ENCODE assay signal across 8 cellular contexts in the genomic region with DNA sequence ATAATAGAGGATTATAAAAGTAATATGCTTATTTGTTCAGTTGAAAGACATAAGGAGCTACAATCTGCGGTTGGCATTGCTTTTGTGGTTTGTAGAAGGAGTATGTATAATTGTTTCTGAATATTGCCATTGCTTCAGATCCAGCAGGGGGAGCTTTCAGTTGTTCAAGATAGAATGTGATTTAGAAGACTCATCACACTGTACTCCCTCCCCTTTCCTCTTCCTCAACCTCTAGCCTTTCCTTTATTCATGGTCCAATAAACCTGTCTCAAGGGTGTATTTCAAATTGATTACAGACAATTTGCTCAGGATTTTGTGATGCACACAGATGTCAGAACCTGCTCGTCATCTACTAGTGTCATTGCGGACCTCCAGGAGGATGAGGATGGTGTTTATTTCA. TPM values are rescaled to one million over a fixed set of nuclear protein-coding genes. Genes with fewer than 3 reads are reported as not detected.
A peak's percentile ranks its signal among the peaks of the same experiment; 100 is the strongest.
DNase-seq lines count a peak whose midpoint lies in the region; ATAC-seq and TF ChIP-seq lines count a peak whose summit lies in the region.

No MANE protein-coding gene starts in this region.

- TF ChIP-seq CTCF in WI38 (IDR thresholded peaks at IDR 0.05; ENCODE audit: low read depth, low read length) (peak; percentile 25; the same call in 1 of the 2 replicates), tibial nerve (IDR thresholded peaks at IDR 0.05) (peak in 3 of 5 experiments; percentile 19 to 43 (median 30)), lower leg skin (IDR thresholded peaks at IDR 0.05) (no peak)

- WGBS in tibial nerve, 2 donors, result 77 to 79% methylated on average over 3 of the region's 3 CpGs
- WGBS in lower leg skin, 2 donors, result 74 to 75% methylated on average over 3 of the region's 3 CpGs

- peak; percentile 98 for ATAC-seq in GM18868 (IDR thresholded peaks at IDR 0.05; ENCODE audit: unreplicated experiment)
- peak; percentile 72 for ATAC-seq in HG03039 (IDR thresholded peaks at IDR 0.05; ENCODE audit: unreplicated experiment)

- TF ChIP-seq EP300 in tibial nerve (IDR thresholded peaks at IDR 0.05), result no peak

- DNase-seq in COR-L47 (lab: John Stamatoyannopoulos, UW) (peak; percentile 63), NCI-H2107 treated with DMSO at 0.1 percent for 48 hours (lab: John Stamatoyannopoulos, UW; ENCODE audit: unreplicated experiment) (peak; percentile 67), hepatic stellate cell (ENCODE audit: low spot score) (peak; percentile 16), tibial nerve (ENCODE audit: low spot score in 2 of 2) (no peak), lower leg skin (ENCODE audit: low spot score in 2 of 2) (no peak)

- H3K27ac ChIP-seq in tibial nerve, result no peak overlapping the region

- no peaks in the 10 kb centered on the region for H3K4me1 ChIP-seq in tibial nerve

- no peaks in the 10 kb centered on the region for H3K27me3 ChIP-seq in tibial nerve

- H3K9me3 ChIP-seq in tibial nerve, result no peaks in the 10 kb centered on the region

- TF ChIP-seq POLR2A in tibial nerve (IDR thresholded peaks at IDR 0.05) (no peak), lower leg skin (IDR thresholded peaks at IDR 0.05) (no peak)

- intact Hi-C loops in lower leg skin (cut with DNase I; ENCODE audit: low total_unique reads), result no loop called here

- H3K4me3 ChIP-seq in WI38 (ENCODE audit: low read depth, low read length) (no peak overlapping the region), tibial nerve (no peak overlapping the region), lower leg skin (ENCODE audit: low read depth, poor library complexity, severe bottlenecking) (no peak overlapping the region)

- peaks cover 0 to 59% (median 6%) of the 10 kb centered on the region in 3 donors for H3K36me3 ChIP-seq in tibial nerve

RNA-seq across cellular contexts. Expression of a gene that starts 9.8 kb away (rescaled TPM):
- 10 to 100 TPM; 17.8 to 29.4 (median 22.1) TPM for total RNA-seq in tibial nerve
- 10 to 100 TPM in 3 of 4 donors, 1 to 10 TPM in 1; 8.2 to 14.9 (median 12.9) TPM for total RNA-seq in lower leg skin

RNA-seq across cellular contexts. Expression of a gene that starts 33.8 kb away (rescaled TPM):
- total RNA-seq in tibial nerve (10 to 100 TPM; 19.3 to 37.1 (median 28.5) TPM), lower leg skin (10 to 100 TPM; 41.4 to 63.2 (median 54.9) TPM)

Comparison
In these comparisons a context has a peak if more than half of its experiments do, and no peak if none do; other contexts are left out.
1. DNase-seq: peak in COR-L47 (single experiment), NCI-H2107 treated with DMSO at 0.1 percent for 48 hours (single experiment) and hepatic stellate cell (single experiment); none in tibial nerve (0 of 2) and lower leg skin (0 of 2).
2. CTCF ChIP-seq: peak in WI38 (single experiment) and tibial nerve (3 of 5); none in lower leg skin (0 of 3).